In genomic region chr21:31875424-31876097, GRCh38 we compare ENCODE assay signal across 14 cellular contexts. TPM values are rescaled to one million over a fixed set of nuclear protein-coding genes. Genes with fewer than 3 reads are reported as not detected.
DNase-seq lines count a peak whose midpoint lies in the region; ATAC-seq and TF ChIP-seq lines count a peak whose summit lies in the region.
"Had no signal": no experiment of that assay in that cellular context is flagged by ENCODE, and none has a peak within 500 bp of the region (broad histone marks: within the 10 kb centered on the region; RNA-seq: fewer than 3 reads in every experiment).

No MANE protein-coding gene starts in this region.

- no peaks in the 10 kb centered on the region for H3K9me3 ChIP-seq in mucosa of rectum (ENCODE audit: control insufficient read depth in 2 of 2, low read length in 2 of 2)
- H3K9me3 ChIP-seq in aorta (ENCODE audit: control insufficient read depth, low read length) = no peaks in the 10 kb centered on the region

- DNase-seq in activated naive CD8-positive, alpha-beta T cell treated with anti-CD3 and anti-CD28 coated beads, Interleukin-2, amount 50 U/mL, for 24 hours = no peak
- DNase-seq in type B pancreatic cell (ENCODE audit: extremely low spot score, unreplicated experiment) (no peak), NCI-H526 treated with DMSO at 0.1 percent for 48 hours (lab: John Stamatoyannopoulos, UW) (no peak), NCI-H1417 treated with DMSO at 0.1 percent for 48 hours (lab: John Stamatoyannopoulos, UW) (no peak), aorta (no peak)
- DNase-seq: activated CD8-positive, alpha-beta memory T cell treated with anti-CD3 and anti-CD28 coated beads for 24 hours; DMS 273 treated with DMSO at 0.1 percent for 48 hours; NCI-H1105 treated with DMSO at 0.1 percent for 48 hours; NCI-H748 treated with DMSO at 0.1 percent for 48 hours had no signal

- peaks cover 20% of the 10 kb centered on the region for H3K27me3 Mint-ChIP-seq in activated naive CD8-positive, alpha-beta T cell
- peaks cover 38% of the 10 kb centered on the region for H3K27me3 Mint-ChIP-seq in activated naive CD8-positive, alpha-beta T cell treated with anti-CD3 and anti-CD28 coated beads, Interleukin-2, amount 50 U/mL, for 24 hours
- H3K27me3 Mint-ChIP-seq in brain = peaks cover 4% of the 10 kb centered on the region
- H3K27me3 Mint-ChIP-seq in type B pancreatic cell = peaks cover 8% of the 10 kb centered on the region

- H3K4me3 Mint-ChIP-seq in activated naive CD8-positive, alpha-beta T cell = peak overlapping the region; percentile 30
- H3K4me3 Mint-ChIP-seq in activated naive CD8-positive, alpha-beta T cell treated with anti-CD3 and anti-CD28 coated beads, Interleukin-2, amount 50 U/mL, for 24 hours = no peak overlapping the region
- H3K4me3 Mint-ChIP-seq in brain (peak overlapping the region; percentile 85 to 92 (median 88)), type B pancreatic cell (peak overlapping the region; percentile 91)
- H3K4me3 Mint-ChIP-seq: activated naive CD4-positive, alpha-beta T cell treated with anti-CD3 and anti-CD28 coated beads, Interleukin-2, amount 50 U/mL, for 24 hours had no signal

- no peaks in the 10 kb centered on the region for H3K9me3 Mint-ChIP-seq in activated naive CD8-positive, alpha-beta T cell (ENCODE audit: low read depth)
- H3K9me3 Mint-ChIP-seq in activated naive CD8-positive, alpha-beta T cell treated with anti-CD3 and anti-CD28 coated beads, Interleukin-2, amount 50 U/mL, for 24 hours = no peaks in the 10 kb centered on the region
- H3K9me3 Mint-ChIP-seq in brain (no peaks in the 10 kb centered on the region), type B pancreatic cell (no peaks in the 10 kb centered on the region)
- H3K9me3 Mint-ChIP-seq: activated naive CD4-positive, alpha-beta T cell treated with anti-CD3 and anti-CD28 coated beads, Interleukin-2, amount 50 U/mL, for 24 hours had no signal

- H3K4me3 ChIP-seq in mucosa of rectum (ENCODE audit: low read length in 2 of 2) (peak overlapping the region; percentile 65 to 74), aorta (ENCODE audit: low read length in 2 of 2) (no peak overlapping the region)

- TF ChIP-seq CTCF in brain (conservative IDR thresholded peaks at IDR 0.05) (no peak), type B pancreatic cell (conservative IDR thresholded peaks at IDR 0.05) (no peak)

- ATAC-seq in activated naive CD8-positive, alpha-beta T cell treated with anti-CD3 and anti-CD28 coated beads, Interleukin-2, amount 50 U/mL, for 24 hours = no peak
- ATAC-seq in aorta (ENCODE audit: low FRiP score) = no peak

- peaks cover 11% of the 10 kb centered on the region for H3K4me1 Mint-ChIP-seq in activated naive CD8-positive, alpha-beta T cell (ENCODE audit: low read depth)
- H3K4me1 Mint-ChIP-seq in activated naive CD8-positive, alpha-beta T cell treated with anti-CD3 and anti-CD28 coated beads, Interleukin-2, amount 50 U/mL, for 24 hours = peaks cover 8% of the 10 kb centered on the region
- H3K4me1 Mint-ChIP-seq in brain (peaks cover 77% of the 10 kb centered on the region), type B pancreatic cell (ENCODE audit: unreplicated experiment) (peaks cover 52% of the 10 kb centered on the region)

- H3K36me3 ChIP-seq in mucosa of rectum (ENCODE audit: control insufficient read depth in 2 of 2, insufficient read depth in 2 of 2, low read length in 2 of 2) = no peaks in the 10 kb centered on the region
- H3K36me3 ChIP-seq in aorta (ENCODE audit: control insufficient read depth in 1 of 2, insufficient read depth in 2 of 2, low read length in 1 of 2) = no peaks in the 10 kb centered on the region

- H3K4me1 ChIP-seq in mucosa of rectum (ENCODE audit: control insufficient read depth in 2 of 2, insufficient read depth in 2 of 2, low read length in 2 of 2) (peaks cover 14 to 20% of the 10 kb centered on the region in 2 donors), aorta (ENCODE audit: control insufficient read depth in 1 of 2, insufficient read depth in 2 of 2, low read length in 2 of 2) (no peaks in the 10 kb centered on the region)

- H3K36me3 Mint-ChIP-seq in activated naive CD8-positive, alpha-beta T cell = no peaks in the 10 kb centered on the region
- no peaks in the 10 kb centered on the region for H3K36me3 Mint-ChIP-seq in activated naive CD8-positive, alpha-beta T cell treated with anti-CD3 and anti-CD28 coated beads, Interleukin-2, amount 50 U/mL, for 24 hours (ENCODE audit: low read depth)
- H3K36me3 Mint-ChIP-seq in brain (peaks cover 10% of the 10 kb centered on the region), type B pancreatic cell (peaks cover 24% of the 10 kb centered on the region)
- H3K36me3 Mint-ChIP-seq: activated naive CD4-positive, alpha-beta T cell treated with anti-CD3 and anti-CD28 coated beads, Interleukin-2, amount 50 U/mL, for 24 hours had no signal

- H3K9ac ChIP-seq in mucosa of rectum (ENCODE audit: low read depth in 1 of 2, low read length in 2 of 2) = peak overlapping the region in 1 of 2 donors; percentile 52

- H3K27ac ChIP-seq in mucosa of rectum (ENCODE audit: low read depth in 2 of 2, low read length in 2 of 2) (no peak overlapping the region), aorta (ENCODE audit: low read depth in 1 of 2, low read length in 2 of 2) (no peak overlapping the region)
- H3K27ac ChIP-seq: RWPE1 had no signal

- WGBS in aorta, 2 donors = 11 to 15% methylated on average over 24 of the region's 24 CpGs

- peaks cover 0 to 3% of the 10 kb centered on the region in 2 donors for H3K27me3 ChIP-seq in mucosa of rectum (ENCODE audit: control insufficient read depth in 2 of 2, insufficient read depth in 2 of 2, low read length in 2 of 2)
- H3K27me3 ChIP-seq in aorta (ENCODE audit: control insufficient read depth in 1 of 2, insufficient read depth in 2 of 2, low read length in 1 of 2) = no peaks in the 10 kb centered on the region

- no peak overlapping the region for H3K27ac Mint-ChIP-seq in activated naive CD8-positive, alpha-beta T cell
- no peak overlapping the region for H3K27ac Mint-ChIP-seq in activated naive CD8-positive, alpha-beta T cell treated with anti-CD3 and anti-CD28 coated beads, Interleukin-2, amount 50 U/mL, for 24 hours
- H3K27ac Mint-ChIP-seq in brain (peak overlapping the region; percentile 82 to 94 (median 91)), type B pancreatic cell (peak overlapping the region; percentile 81)
- H3K27ac Mint-ChIP-seq: activated naive CD4-positive, alpha-beta T cell treated with anti-CD3 and anti-CD28 coated beads, Interleukin-2, amount 50 U/mL, for 24 hours had no signal

- intact Hi-C loops in aorta (cut with DNase I) = loop anchor here in 1 of 2 donors (2.0 to 10.0 kb wide), 2 partner anchors 219 to 381 kb away; no protein-coding TSS in a partner anchor

RNA-seq across cellular contexts. Expression of gene HUNK, which starts 2.7 kb away (rescaled TPM):
- polyA plus RNA-seq in brain (ENCODE audit: insufficient read depth, low read depth, low replicate concordance) = 10.6 TPM
- total RNA-seq in type B pancreatic cell (ENCODE audit: low replicate concordance) = 11.3 and 44.0 TPM in 2 replicates
- total RNA-seq in aorta = 1 to 10 TPM in 1 of 2 donors, under 1 TPM in 1; 0.45 to 5.2 TPM
- under 1 TPM in 1 of 2 donors, not detected in 1; 0.13 TPM for polyA plus RNA-seq in aorta

Comparison
In these comparisons a context has a peak if more than half of its experiments do, and no peak if none do; other contexts are left out.
1. H3K27ac Mint-ChIP-seq: peak in brain (5 of 5) and type B pancreatic cell (single experiment); none in activated naive CD8-positive, alpha-beta T cell (single experiment) and activated naive CD8-positive, alpha-beta T cell treated with anti-CD3 and anti-CD28 coated beads, Interleukin-2, amount 50 U/mL, for 24 hours (single experiment).
2. H3K4me3 ChIP-seq: peak in mucosa of rectum (2 of 2); none in aorta (0 of 2).